1 cellular context compared by ENCODE assay signal in the genomic region with DNA sequence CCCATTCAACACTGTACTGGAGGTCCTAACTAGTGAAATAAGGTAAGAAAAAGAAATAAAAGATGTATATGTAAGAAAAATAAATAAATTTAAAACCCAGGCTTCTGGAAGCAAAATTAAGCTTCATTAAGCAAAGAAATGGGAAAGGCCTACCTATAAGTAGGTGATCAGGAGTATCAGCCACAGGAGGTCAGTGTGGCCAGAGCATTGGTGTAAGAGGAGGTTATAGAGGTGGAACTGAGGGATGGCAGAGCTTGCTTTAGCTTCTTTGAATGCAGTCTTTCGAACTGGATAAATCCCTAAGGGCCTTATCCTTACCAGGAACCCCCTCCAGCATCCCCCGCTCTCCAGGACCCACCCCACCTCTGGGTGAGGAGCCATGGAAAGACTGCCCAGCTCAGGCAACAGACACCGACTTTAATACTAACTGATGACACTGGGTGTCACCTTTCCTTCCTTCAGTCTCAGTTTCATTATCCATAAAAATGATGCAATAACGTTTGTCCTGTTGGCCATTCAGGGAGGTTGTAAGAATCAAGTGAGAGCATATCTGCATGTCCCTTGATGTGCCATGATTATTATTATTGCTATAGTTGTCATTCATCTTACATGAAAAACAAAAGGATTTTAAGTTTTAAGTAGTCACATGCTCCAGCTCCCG.
TF ChIP-seq lines count a peak whose summit lies in the region.

No MANE protein-coding gene starts in this region.

TF ChIP-seq in GM12878, 131 proteins besides CTCF, POLR2A, EP300 and RAD21:
- no peak for TF ChIP-seq CHD2 (IDR thresholded peaks at IDR 0.05; ENCODE audit: borderline replicate concordance, low read depth, low read length)
- TF ChIP-seq RCOR1 (conservative IDR thresholded peaks at IDR 0.05; ENCODE audit: low read depth, low read length) = no peak
- no peak for TF ChIP-seq ZNF274 (IDR thresholded peaks at IDR 0.05; ENCODE audit: insufficient read depth, insufficient read length)
- TF ChIP-seq TBL1XR1 (IDR thresholded peaks at IDR 0.05; ENCODE audit: low read depth, low read length) = no peak
